In genomic region chr2:8534729-8535397, GRCh38 we compare ENCODE assay signal across 8 cellular contexts.
DNase-seq lines count a peak whose midpoint lies in the region; ATAC-seq, FAIRE-seq and TF ChIP-seq lines count a peak whose summit lies in the region.

No MANE protein-coding gene starts in this region.

- H3K9me3 Mint-ChIP-seq in astrocyte (ENCODE audit: unreplicated experiment) = peaks cover 15% of the 10 kb centered on the region
- H3K9me3 Mint-ChIP-seq in activated CD4-positive, alpha-beta T cell treated with anti-CD3 and anti-CD28 coated beads, Interleukin-2, amount 10 ng/mL, durations not matched to agents 7 days and 5 days = peaks cover 27% of the 10 kb centered on the region

- CTCF ChIA-PET in activated CD4-positive, alpha-beta T cell treated with anti-CD3 and anti-CD28 coated beads, Interleukin-2, amount 10 ng/mL, durations not matched to agents 7 days and 5 days (lab: Charles Lee) = interaction anchor here (1.2 to 3.9 kb wide), 3 partner anchors 9 to 104 kb away, joined by 3 to 25 read pairs (median 8); no protein-coding TSS in a partner anchor

- H4K20me1 ChIP-seq in astrocyte (ENCODE audit: insufficient read depth, low read length) = no peaks in the 10 kb centered on the region

- H3K4me2 ChIP-seq in astrocyte (ENCODE audit: low read length) = no peak overlapping the region

- FAIRE-seq in astrocyte (lab: Jason Lieb, UNC) = no peak

- H3K4me3 Mint-ChIP-seq in astrocyte (ENCODE audit: unreplicated experiment) = no peak overlapping the region
- H3K4me3 Mint-ChIP-seq in activated CD4-positive, alpha-beta T cell treated with anti-CD3 and anti-CD28 coated beads, Interleukin-2, amount 10 ng/mL, durations not matched to agents 7 days and 5 days = no peak overlapping the region

- peaks cover 4% of the 10 kb centered on the region for H3K27me3 ChIP-seq in astrocyte (ENCODE audit: insufficient read depth, low read length)

- H3K9me3 ChIP-seq in astrocyte (ENCODE audit: insufficient read depth, low read depth, low read length) = peaks cover 4% of the 10 kb centered on the region

- no peak overlapping the region for H3K27ac Mint-ChIP-seq in astrocyte (ENCODE audit: unreplicated experiment)
- no peak overlapping the region for H3K27ac Mint-ChIP-seq in activated CD4-positive, alpha-beta T cell treated with anti-CD3 and anti-CD28 coated beads, Interleukin-2, amount 10 ng/mL, durations not matched to agents 7 days and 5 days

- H2AFZ ChIP-seq in astrocyte (ENCODE audit: low read depth, low read length) = no peak overlapping the region

- H3K4me1 Mint-ChIP-seq in astrocyte (ENCODE audit: low read depth, unreplicated experiment) = peaks cover 14% of the 10 kb centered on the region
- H3K4me1 Mint-ChIP-seq in activated CD4-positive, alpha-beta T cell treated with anti-CD3 and anti-CD28 coated beads, Interleukin-2, amount 10 ng/mL, durations not matched to agents 7 days and 5 days = peaks cover 28% of the 10 kb centered on the region

- H3K36me3 ChIP-seq in astrocyte (ENCODE audit: insufficient read depth, low read length) = no peaks in the 10 kb centered on the region

- no peak for ATAC-seq in GM21526 (IDR thresholded peaks at IDR 0.05; ENCODE audit: low FRiP score, unreplicated experiment)

- no peak overlapping the region for H3K4me3 ChIP-seq in astrocyte (ENCODE audit: insufficient read depth, low read depth, low read length)
- no peak overlapping the region for H3K4me3 ChIP-seq in skin epidermis

- TF ChIP-seq CTCF in astrocyte (IDR thresholded peaks at IDR 0.05; ENCODE audit: insufficient read depth, low read depth, low read length) = no peak

- peaks cover 34% of the 10 kb centered on the region for H3K27me3 Mint-ChIP-seq in astrocyte (ENCODE audit: low read depth, unreplicated experiment)
- H3K27me3 Mint-ChIP-seq in activated CD4-positive, alpha-beta T cell treated with anti-CD3 and anti-CD28 coated beads, Interleukin-2, amount 10 ng/mL, durations not matched to agents 7 days and 5 days = no peaks in the 10 kb centered on the region

- H3K79me2 ChIP-seq in astrocyte (ENCODE audit: insufficient read depth, low read length) = no peaks in the 10 kb centered on the region

- H3K9ac ChIP-seq in astrocyte (ENCODE audit: low read length) = no peak overlapping the region

- H3K4me1 ChIP-seq in astrocyte (ENCODE audit: insufficient read depth, low read length) = peaks cover 15% of the 10 kb centered on the region

- POLR2A ChIA-PET in activated CD4-positive, alpha-beta T cell treated with anti-CD3 and anti-CD28 coated beads, Interleukin-2, amount 10 ng/mL, durations not matched to agents 7 days and 5 days (lab: Charles Lee) = no interaction called here

- no peak overlapping the region for H3K27ac ChIP-seq in astrocyte (ENCODE audit: low read depth, low read length)
- peak overlapping the region in 20 of 21 experiments; percentile 5 to 82 (median 63) for H3K27ac ChIP-seq in skin epidermis

- DNase-seq in HuH-7 (ENCODE audit: low spot score) (peak; percentile 91), astrocyte (ENCODE audit: low read depth) (peak; percentile 38), kidney tubule cell (ENCODE audit: low spot score) (peak; percentile 28), cerebellum (ENCODE audit: low spot score) (no peak), cortex of kidney (lab: John Stamatoyannopoulos, UW) (no peak)
- no peak for DNase-seq in activated CD4-positive, alpha-beta T cell treated with anti-CD3 and anti-CD28 coated beads, Interleukin-2, amount 10 ng/mL, durations not matched to agents 7 days and 5 days

- peaks cover 2% of the 10 kb centered on the region for H3K36me3 Mint-ChIP-seq in astrocyte (ENCODE audit: low read depth, unreplicated experiment)
- no peaks in the 10 kb centered on the region for H3K36me3 Mint-ChIP-seq in activated CD4-positive, alpha-beta T cell treated with anti-CD3 and anti-CD28 coated beads, Interleukin-2, amount 10 ng/mL, durations not matched to agents 7 days and 5 days (ENCODE audit: low read depth)

Comparison
In these comparisons a context has a peak if more than half of its experiments do, and no peak if none do; other contexts are left out.
1. DNase-seq: peak in HuH-7 (single experiment), astrocyte (single experiment) and kidney tubule cell (single experiment); none in cerebellum (single experiment), activated CD4-positive, alpha-beta T cell treated with anti-CD3 and anti-CD28 coated beads, Interleukin-2, amount 10 ng/mL, durations not matched to agents 7 days and 5 days (single experiment) and cortex of kidney (single experiment).